ENCODE assay signal across 1 cellular context in genomic region chrX:130118941-130119640, GRCh38.
TF ChIP-seq lines count a peak whose summit lies in the region.

No MANE protein-coding gene starts in this region.

TF ChIP-seq in A549, 52 proteins besides CTCF, POLR2A, EP300 and RAD21 (continued from another document):
- TF ChIP-seq HMGXB4 (CRISPR knock-in tag; IDR thresholded peaks at IDR 0.05; ENCODE audit: borderline replicate concordance) (no peak), RNF2 (IDR thresholded peaks at IDR 0.05; ENCODE audit: borderline replicate concordance, low read depth) (no peak), RFX5 (IDR thresholded peaks at IDR 0.05) (no peak), KDM5A (IDR thresholded peaks at IDR 0.05) (no peak), HOXB13 (CRISPR knock-in tag; IDR thresholded peaks at IDR 0.05; ENCODE audit: low read depth) (no peak), MAX (IDR thresholded peaks at IDR 0.05) (no peak), HEYL (CRISPR knock-in tag; IDR thresholded peaks at IDR 0.05) (no peak), EHMT2 (IDR thresholded peaks at IDR 0.05; ENCODE audit: low read depth) (no peak), FOSL2 (IDR thresholded peaks at IDR 0.05) (no peak), FOSL2 (CRISPR knock-in tag; IDR thresholded peaks at IDR 0.05) (no peak), SREBF2 (IDR thresholded peaks at IDR 0.05) (no peak), TP53 (CRISPR knock-in tag; IDR thresholded peaks at IDR 0.05) (no peak), CHD4 (IDR thresholded peaks at IDR 0.05; ENCODE audit: borderline replicate concordance) (no peak), ZC3H11A (IDR thresholded peaks at IDR 0.05) (no peak), KDM1A (IDR thresholded peaks at IDR 0.05; ENCODE audit: low read depth) (no peak), NFE2L2 (conservative IDR thresholded peaks at IDR 0.05; ENCODE audit: low read length) (no peak)
- TF ChIP-seq, protein P1, sequence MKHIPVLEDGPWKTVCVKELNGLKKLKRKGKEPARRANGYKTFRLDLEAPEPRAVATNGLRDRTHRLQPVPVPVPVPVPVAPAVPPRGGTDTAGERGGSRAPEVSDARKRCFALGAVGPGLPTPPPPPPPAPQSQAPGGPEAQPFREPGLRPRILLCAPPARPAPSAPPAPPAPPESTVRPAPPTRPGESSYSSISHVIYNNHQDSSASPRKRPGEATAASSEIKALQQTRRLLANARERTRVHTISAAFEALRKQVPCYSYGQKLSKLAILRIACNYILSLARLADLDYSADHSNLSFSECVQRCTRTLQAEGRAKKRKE (CRISPR knock-in tag; IDR thresholded peaks at IDR 0.05; ENCODE audit: low read depth) = no peak
